9 cellular contexts compared by ENCODE assay signal in genomic region chr1:155254228-155254713, GRCh38. TPM values are rescaled to one million over a fixed set of nuclear protein-coding genes. Genes with fewer than 3 reads are reported as not detected.
DNase-seq lines count a peak whose midpoint lies in the region; ATAC-seq lines count a peak whose summit lies in the region.
"Had no signal": no experiment of that assay in that cellular context is flagged by ENCODE, and none has a peak within 500 bp of the region (broad histone marks: within the 10 kb centered on the region; RNA-seq: fewer than 3 reads in every experiment).

No MANE protein-coding gene starts in this region.

- H3K36me3 Mint-ChIP-seq in activated CD8-positive, alpha-beta T cell treated with anti-CD3 and anti-CD28 coated beads, Interleukin-2, amount 10 ng/mL, durations not matched to agents 7 days and 5 days (ENCODE audit: low read depth), result peaks cover 18% of the 10 kb centered on the region

- H3K27me3 ChIP-seq in iPS-15b (ENCODE audit: control insufficient read depth, insufficient read depth, low read length) (no peaks in the 10 kb centered on the region), stomach smooth muscle (ENCODE audit: control insufficient read depth in 1 of 2, insufficient read depth in 2 of 2, low read length in 2 of 2) (no peaks in the 10 kb centered on the region)

- H3K27ac Mint-ChIP-seq in activated CD8-positive, alpha-beta T cell treated with anti-CD3 and anti-CD28 coated beads, Interleukin-2, amount 10 ng/mL, durations not matched to agents 7 days and 5 days, result peak overlapping the region; percentile 30

- H3K4me1 Mint-ChIP-seq in activated CD8-positive, alpha-beta T cell treated with anti-CD3 and anti-CD28 coated beads, Interleukin-2, amount 10 ng/mL, durations not matched to agents 7 days and 5 days (ENCODE audit: low read depth), result peaks cover 31% of the 10 kb centered on the region

- ATAC-seq in activated CD8-positive, alpha-beta T cell treated with anti-CD3 and anti-CD28 coated beads, Interleukin-2, amount 10 ng/mL, durations not matched to agents 7 days and 5 days, result no peak
- ATAC-seq in GM21515 (IDR thresholded peaks at IDR 0.05; ENCODE audit: unreplicated experiment), result no peak

- peak overlapping the region; percentile 98 for H3K27ac ChIP-seq in stomach smooth muscle (ENCODE audit: low read length)

- H3K4me3 Mint-ChIP-seq in activated CD8-positive, alpha-beta T cell treated with anti-CD3 and anti-CD28 coated beads, Interleukin-2, amount 10 ng/mL, durations not matched to agents 7 days and 5 days, result peak overlapping the region; percentile 76

- H3K4me3 ChIP-seq in iPS-15b (ENCODE audit: low read depth, low read length), result peak overlapping the region; percentile 79
- peak overlapping the region; percentile 77 to 83 for H3K4me3 ChIP-seq in stomach smooth muscle (ENCODE audit: low read length in 2 of 2)

- H3K27me3 Mint-ChIP-seq in activated CD8-positive, alpha-beta T cell treated with anti-CD3 and anti-CD28 coated beads, Interleukin-2, amount 10 ng/mL, durations not matched to agents 7 days and 5 days (ENCODE audit: low read depth), result no peaks in the 10 kb centered on the region

- H3K36me3 ChIP-seq in iPS-15b (ENCODE audit: control insufficient read depth, insufficient read depth, low read length) (peaks cover 4% of the 10 kb centered on the region), stomach smooth muscle (ENCODE audit: control insufficient read depth in 2 of 2, insufficient read depth in 2 of 2, low read length in 2 of 2) (peaks cover 12 to 13% of the 10 kb centered on the region in 2 donors)

- H3K9ac ChIP-seq in iPS-15b (ENCODE audit: low read depth, low read length) (no peak overlapping the region), stomach smooth muscle (ENCODE audit: low read length in 2 of 2) (peak overlapping the region; percentile 72 to 86)

- no peaks in the 10 kb centered on the region for H3K4me1 ChIP-seq in iPS-15b (ENCODE audit: control insufficient read depth, insufficient read depth, low read length)
- peaks cover 35% of the 10 kb centered on the region for H3K4me1 ChIP-seq in stomach smooth muscle (ENCODE audit: control insufficient read depth, insufficient read depth, low read length)

- POLR2A ChIA-PET in activated CD8-positive, alpha-beta T cell treated with anti-CD3 and anti-CD28 coated beads, Interleukin-2, amount 10 ng/mL, durations not matched to agents 7 days and 5 days (lab: Charles Lee), result no interaction called here

- DNase-seq in NCI-H146 (lab: John Stamatoyannopoulos, UW), result peak; percentile 45
- DNase-seq in NCI-H146 treated with DMSO at 0.1 percent for 48 hours (lab: John Stamatoyannopoulos, UW; ENCODE audit: unreplicated experiment), result no peak
- DNase-seq in activated CD8-positive, alpha-beta T cell treated with anti-CD3 and anti-CD28 coated beads, Interleukin-2, amount 10 ng/mL, durations not matched to agents 7 days and 5 days, result no peak
- no peak for DNase-seq in NOMO-1 treated with DMSO at 0.1 percent for 48 hours (lab: John Stamatoyannopoulos, UW; ENCODE audit: unreplicated experiment)
- DNase-seq in NCI-H774 (lab: John Stamatoyannopoulos, UW), result no peak
- DNase-seq: NCI-H187 had no signal

- no peaks in the 10 kb centered on the region for H3K9me3 Mint-ChIP-seq in activated CD8-positive, alpha-beta T cell treated with anti-CD3 and anti-CD28 coated beads, Interleukin-2, amount 10 ng/mL, durations not matched to agents 7 days and 5 days (ENCODE audit: insufficient read depth)

- CTCF ChIA-PET in activated CD8-positive, alpha-beta T cell treated with anti-CD3 and anti-CD28 coated beads, Interleukin-2, amount 10 ng/mL, durations not matched to agents 7 days and 5 days (lab: Charles Lee), result interaction anchor here (1.0 to 4.5 kb wide), 3 partner anchors 9 to 19 kb away, joined by 3 to 59 read pairs (median 5); partner anchors contain the start of gene CLK2

- H3K9me3 ChIP-seq in iPS-15b (ENCODE audit: control insufficient read depth, insufficient read depth, low read length) (no peaks in the 10 kb centered on the region), stomach smooth muscle (ENCODE audit: control insufficient read depth in 2 of 2, low read length in 2 of 2) (no peaks in the 10 kb centered on the region)

RNA-seq across cellular contexts. Expression of gene ENTREP3, which starts 1.0 kb away (rescaled TPM):
- total RNA-seq in activated CD8-positive, alpha-beta T cell treated with anti-CD3 and anti-CD28 coated beads, Interleukin-2, amount 10 ng/mL, durations not matched to agents 7 days and 5 days, result 10 to 100 TPM; 29.3 to 29.7 TPM

RNA-seq across cellular contexts. Expression of gene SCAMP3, which starts 7.9 kb away (rescaled TPM):
- total RNA-seq in activated CD8-positive, alpha-beta T cell treated with anti-CD3 and anti-CD28 coated beads, Interleukin-2, amount 10 ng/mL, durations not matched to agents 7 days and 5 days, result 10 to 100 TPM; 77.9 to 84.2 TPM

RNA-seq across cellular contexts. Expression of gene CLK2, which starts 19.0 kb away (rescaled TPM):
- 100 to 1,000 TPM; 101 to 104 TPM for total RNA-seq in activated CD8-positive, alpha-beta T cell treated with anti-CD3 and anti-CD28 coated beads, Interleukin-2, amount 10 ng/mL, durations not matched to agents 7 days and 5 days

RNA-seq across cellular contexts. Expression of gene HCN3, which starts 23.0 kb away (rescaled TPM):
- 1 to 10 TPM; 4.9 to 5.1 TPM for total RNA-seq in activated CD8-positive, alpha-beta T cell treated with anti-CD3 and anti-CD28 coated beads, Interleukin-2, amount 10 ng/mL, durations not matched to agents 7 days and 5 days

RNA-seq across cellular contexts. Expression of gene MTX1, which starts 45.8 kb away (rescaled TPM):
- total RNA-seq in activated CD8-positive, alpha-beta T cell treated with anti-CD3 and anti-CD28 coated beads, Interleukin-2, amount 10 ng/mL, durations not matched to agents 7 days and 5 days, result 10 to 100 TPM; 43.0 to 46.3 TPM
